Comparison of ENCODE assay signal across 1 cellular context in the genomic region with DNA sequence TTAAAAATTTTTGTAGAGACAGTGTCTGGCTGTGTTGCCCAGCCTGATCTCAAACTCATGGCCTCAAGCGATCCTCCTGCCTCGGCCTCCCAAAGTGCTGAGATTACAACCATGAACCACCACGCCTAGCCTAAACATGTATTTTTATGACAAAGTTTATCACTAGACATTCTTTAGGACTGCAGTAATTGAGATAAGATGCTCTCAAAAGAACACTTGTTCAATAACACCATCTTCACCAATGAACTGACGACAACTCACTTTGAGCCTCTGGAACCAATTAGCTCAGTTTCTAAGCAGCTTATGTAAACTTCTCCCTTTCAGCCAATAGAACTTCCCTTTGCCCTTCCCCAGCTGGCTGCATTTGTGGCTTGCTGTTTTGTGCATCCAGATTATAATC.
TF ChIP-seq lines count a peak whose summit lies in the region.

No MANE protein-coding gene starts in this region.

TF ChIP-seq in SK-N-SH treated with all-trans-retinoic acid at 6 μM for 48 hours, 23 proteins besides CTCF, POLR2A, EP300 and RAD21 (continued from another document):
- TF ChIP-seq TSHZ2 (CRISPR knock-in tag; IDR thresholded peaks at IDR 0.05), result no peak
- no peak for TF ChIP-seq GLIS3 (CRISPR knock-in tag; IDR thresholded peaks at IDR 0.05)
- no peak for TF ChIP-seq OSR1 (CRISPR knock-in tag; IDR thresholded peaks at IDR 0.05)
TF ChIP-seq in SK-N-SH treated with all-trans-retinoic acid at 6 μM for 48 hours: peak in this region for 0.
